Comparison of ENCODE assay signal across 14 cellular contexts in the genomic region with DNA sequence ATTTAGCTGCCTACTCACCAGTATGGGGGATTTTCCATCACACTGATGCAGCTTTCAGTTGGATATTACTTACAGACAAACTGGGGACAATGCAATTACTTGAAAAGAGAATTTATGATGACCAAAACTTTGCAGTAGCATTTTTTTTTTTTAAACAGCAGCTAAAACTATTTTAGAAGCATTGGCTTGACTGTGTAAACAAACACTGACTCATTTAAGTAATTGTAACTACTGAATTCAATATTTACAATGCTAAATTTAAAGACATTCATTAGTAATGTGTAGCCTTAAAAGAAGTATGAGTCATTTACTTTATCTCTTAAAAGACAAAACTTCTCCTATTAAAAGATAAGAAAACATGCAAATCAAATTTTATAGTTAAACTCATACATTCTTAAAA.
"Had no signal": no experiment of that assay in that cellular context is flagged by ENCODE, and none has a peak within 500 bp of the region (broad histone marks: within the 10 kb centered on the region; RNA-seq: fewer than 3 reads in every experiment).

No MANE protein-coding gene starts in this region.

- DNase-seq: activated CD4-positive, alpha-beta T cell treated with anti-CD3 and anti-CD28 coated beads, Interleukin-2, amount 50 U/mL, for 1 hour; activated CD4-positive, CD25-positive, alpha-beta regulatory T cell; activated effector memory CD4-positive, alpha-beta T cell treated with Interleukin-2 at 50 U/mL for 16 hours; activated T-cell treated with anti-CD3 and anti-CD28 coated beads, Interleukin-2, amount 50 U/mL, for 1 hour; cerebellar nuclear complex; erythroblast; hippocampal formation; naive B cell; right lobe of liver; stimulated activated CD4-positive, alpha-beta T cell treated with anti-CD3 and anti-CD28 coated beads, Interleukin-2, amount 100 ng/mL, for 24 hours; stimulated activated naive CD4-positive, alpha-beta T cell treated with Interleukin-2 at 50 U/mL for 16 hours; T-helper 2 cell had no signal

- H3K4me3 ChIP-seq: lung, right lobe of liver, suprapubic skin had no signal

- ATAC-seq: right lobe of liver had no signal
